1 cellular context compared by ENCODE assay signal in the genomic region with DNA sequence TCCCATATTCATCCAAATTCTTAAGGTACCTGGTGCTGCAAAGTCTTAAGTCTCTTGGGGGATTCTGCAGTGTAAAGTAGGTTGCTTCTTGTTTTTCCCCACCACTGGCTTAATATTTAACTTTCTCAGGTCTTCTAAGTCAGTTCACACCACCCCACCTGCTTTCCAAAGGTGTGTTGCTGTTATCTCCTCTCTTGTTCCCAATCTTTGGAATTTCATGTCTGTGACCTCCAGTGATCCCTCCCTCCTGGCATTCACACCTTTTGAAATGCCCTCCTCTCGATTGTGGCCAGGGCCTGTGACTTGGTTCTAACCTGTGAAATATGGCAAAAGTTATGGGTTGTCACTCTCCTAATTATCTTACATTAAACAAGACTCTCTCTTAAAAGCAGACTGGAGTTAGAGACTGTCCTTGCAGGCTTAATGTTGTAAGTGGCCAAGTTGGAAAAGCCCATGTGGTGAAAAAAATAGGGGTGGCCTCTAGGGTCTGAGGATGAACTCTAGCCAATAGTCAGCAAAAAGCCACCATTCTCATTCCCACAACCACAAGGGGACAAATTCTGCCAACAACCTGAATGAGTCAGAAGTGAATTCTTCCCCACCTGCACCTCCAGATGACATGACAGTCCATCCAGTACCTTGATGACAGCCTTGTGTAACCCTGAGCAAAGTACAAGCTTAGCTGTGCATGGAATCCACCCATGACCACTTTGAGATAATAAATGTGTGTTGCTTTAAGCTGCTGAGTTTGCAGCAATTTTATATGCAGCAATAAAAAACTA.
TF ChIP-seq lines count a peak whose summit lies in the region.

No MANE protein-coding gene starts in this region.

TF ChIP-seq in HepG2, 621 proteins besides CTCF, POLR2A, EP300 and RAD21:
- TF ChIP-seq, protein P1, sequence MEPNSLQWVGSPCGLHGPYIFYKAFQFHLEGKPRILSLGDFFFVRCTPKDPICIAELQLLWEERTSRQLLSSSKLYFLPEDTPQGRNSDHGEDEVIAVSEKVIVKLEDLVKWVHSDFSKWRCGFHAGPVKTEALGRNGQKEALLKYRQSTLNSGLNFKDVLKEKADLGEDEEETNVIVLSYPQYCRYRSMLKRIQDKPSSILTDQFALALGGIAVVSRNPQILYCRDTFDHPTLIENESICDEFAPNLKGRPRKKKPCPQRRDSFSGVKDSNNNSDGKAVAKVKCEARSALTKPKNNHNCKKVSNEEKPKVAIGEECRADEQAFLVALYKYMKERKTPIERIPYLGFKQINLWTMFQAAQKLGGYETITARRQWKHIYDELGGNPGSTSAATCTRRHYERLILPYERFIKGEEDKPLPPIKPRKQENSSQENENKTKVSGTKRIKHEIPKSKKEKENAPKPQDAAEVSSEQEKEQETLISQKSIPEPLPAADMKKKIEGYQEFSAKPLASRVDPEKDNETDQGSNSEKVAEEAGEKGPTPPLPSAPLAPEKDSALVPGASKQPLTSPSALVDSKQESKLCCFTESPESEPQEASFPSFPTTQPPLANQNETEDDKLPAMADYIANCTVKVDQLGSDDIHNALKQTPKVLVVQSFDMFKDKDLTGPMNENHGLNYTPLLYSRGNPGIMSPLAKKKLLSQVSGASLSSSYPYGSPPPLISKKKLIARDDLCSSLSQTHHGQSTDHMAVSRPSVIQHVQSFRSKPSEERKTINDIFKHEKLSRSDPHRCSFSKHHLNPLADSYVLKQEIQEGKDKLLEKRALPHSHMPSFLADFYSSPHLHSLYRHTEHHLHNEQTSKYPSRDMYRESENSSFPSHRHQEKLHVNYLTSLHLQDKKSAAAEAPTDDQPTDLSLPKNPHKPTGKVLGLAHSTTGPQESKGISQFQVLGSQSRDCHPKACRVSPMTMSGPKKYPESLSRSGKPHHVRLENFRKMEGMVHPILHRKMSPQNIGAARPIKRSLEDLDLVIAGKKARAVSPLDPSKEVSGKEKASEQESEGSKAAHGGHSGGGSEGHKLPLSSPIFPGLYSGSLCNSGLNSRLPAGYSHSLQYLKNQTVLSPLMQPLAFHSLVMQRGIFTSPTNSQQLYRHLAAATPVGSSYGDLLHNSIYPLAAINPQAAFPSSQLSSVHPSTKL (CRISPR knock-in tag; IDR thresholded peaks at IDR 0.05), result 0 out of 2 replicates have a peak, but pooled peaks have one; percentile 33
- TF ChIP-seq ZFP37 (CRISPR knock-in tag; IDR thresholded peaks at IDR 0.05; ENCODE audit: borderline replicate concordance), result no peak
- TF ChIP-seq FOSL2 (CRISPR knock-in tag; IDR thresholded peaks at IDR 0.05), result peak; percentile 74
- 0 out of 2 replicates have a peak, but pooled peaks have one; percentile 13 for TF ChIP-seq HMG20A (CRISPR knock-in tag; IDR thresholded peaks at IDR 0.05; ENCODE audit: borderline replicate concordance)
- TF ChIP-seq, protein P2, sequence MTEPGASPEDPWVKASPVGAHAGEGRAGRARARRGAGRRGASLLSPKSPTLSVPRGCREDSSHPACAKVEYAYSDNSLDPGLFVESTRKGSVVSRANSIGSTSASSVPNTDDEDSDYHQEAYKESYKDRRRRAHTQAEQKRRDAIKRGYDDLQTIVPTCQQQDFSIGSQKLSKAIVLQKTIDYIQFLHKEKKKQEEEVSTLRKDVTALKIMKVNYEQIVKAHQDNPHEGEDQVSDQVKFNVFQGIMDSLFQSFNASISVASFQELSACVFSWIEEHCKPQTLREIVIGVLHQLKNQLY (CRISPR knock-in tag; IDR thresholded peaks at IDR 0.05), result 0 out of 2 replicates have a peak, but pooled peaks have one; percentile 22
- TF ChIP-seq FOXA3 (CRISPR knock-in tag; IDR thresholded peaks at IDR 0.05), result 0 out of 2 replicates have a peak, but pooled peaks have one; percentile 14
- peak; percentile 31; the same call in 1 of the 2 replicates for TF ChIP-seq GATAD2A (CRISPR knock-in tag; IDR thresholded peaks at IDR 0.05)
- TF ChIP-seq TEAD3 (CRISPR knock-in tag; optimal IDR thresholded peaks at IDR 0.05; ENCODE audit: borderline replicate concordance), result peak; percentile 43
- no peak for TF ChIP-seq SMC3 (IDR thresholded peaks at IDR 0.05; ENCODE audit: low read length)
- TF ChIP-seq RARA (CRISPR knock-in tag; IDR thresholded peaks at IDR 0.05), result peak; percentile 23; the same call in 1 of the 2 replicates
- peak; percentile 89 for TF ChIP-seq ZNF644 (CRISPR knock-in tag; IDR thresholded peaks at IDR 0.05; ENCODE audit: low read depth)
- TF ChIP-seq ZNF557 (CRISPR knock-in tag; IDR thresholded peaks at IDR 0.05), result no peak
- TF ChIP-seq IRF2 (CRISPR knock-in tag; IDR thresholded peaks at IDR 0.05), result no peak
- peak; percentile 39; the same call in 1 of the 2 replicates for TF ChIP-seq HNF4G (IDR thresholded peaks at IDR 0.05; ENCODE audit: borderline replicate concordance, low read depth, low read length)
- no peak for TF ChIP-seq HNF4G (CRISPR knock-in tag; IDR thresholded peaks at IDR 0.05; ENCODE audit: borderline replicate concordance, low read depth)
- TF ChIP-seq PTBP1 (IDR thresholded peaks at IDR 0.05; ENCODE audit: low read depth, low read length, poor library complexity, severe bottlenecking), result no peak
- TF ChIP-seq, protein P3, sequence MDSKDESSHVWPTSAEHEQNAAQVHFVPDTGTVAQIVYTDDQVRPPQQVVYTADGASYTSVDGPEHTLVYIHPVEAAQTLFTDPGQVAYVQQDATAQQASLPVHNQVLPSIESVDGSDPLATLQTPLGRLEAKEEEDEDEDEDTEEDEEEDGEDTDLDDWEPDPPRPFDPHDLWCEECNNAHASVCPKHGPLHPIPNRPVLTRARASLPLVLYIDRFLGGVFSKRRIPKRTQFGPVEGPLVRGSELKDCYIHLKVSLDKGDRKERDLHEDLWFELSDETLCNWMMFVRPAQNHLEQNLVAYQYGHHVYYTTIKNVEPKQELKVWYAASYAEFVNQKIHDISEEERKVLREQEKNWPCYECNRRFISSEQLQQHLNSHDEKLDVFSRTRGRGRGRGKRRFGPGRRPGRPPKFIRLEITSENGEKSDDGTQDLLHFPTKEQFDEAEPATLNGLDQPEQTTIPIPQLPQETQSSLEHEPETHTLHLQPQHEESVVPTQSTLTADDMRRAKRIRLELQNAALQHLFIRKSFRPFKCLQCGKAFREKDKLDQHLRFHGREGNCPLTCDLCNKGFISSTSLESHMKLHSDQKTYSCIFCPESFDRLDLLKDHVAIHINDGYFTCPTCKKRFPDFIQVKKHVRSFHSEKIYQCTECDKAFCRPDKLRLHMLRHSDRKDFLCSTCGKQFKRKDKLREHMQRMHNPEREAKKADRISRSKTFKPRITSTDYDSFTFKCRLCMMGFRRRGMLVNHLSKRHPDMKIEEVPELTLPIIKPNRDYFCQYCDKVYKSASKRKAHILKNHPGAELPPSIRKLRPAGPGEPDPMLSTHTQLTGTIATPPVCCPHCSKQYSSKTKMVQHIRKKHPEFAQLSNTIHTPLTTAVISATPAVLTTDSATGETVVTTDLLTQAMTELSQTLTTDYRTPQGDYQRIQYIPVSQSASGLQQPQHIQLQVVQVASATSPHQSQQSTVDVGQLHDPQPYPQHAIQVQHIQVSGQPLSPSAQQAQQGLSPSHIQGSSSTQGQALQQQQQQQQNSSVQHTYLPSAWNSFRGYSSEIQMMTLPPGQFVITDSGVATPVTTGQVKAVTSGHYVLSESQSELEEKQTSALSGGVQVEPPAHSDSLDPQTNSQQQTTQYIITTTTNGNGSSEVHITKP (CRISPR knock-in tag; IDR thresholded peaks at IDR 0.05; ENCODE audit: low read depth), result peak; percentile 79
- peak; percentile 71 for TF ChIP-seq HNF4A (CRISPR knock-in tag; IDR thresholded peaks at IDR 0.05)
- peak; percentile 28; the same call in 1 of the 2 replicates for TF ChIP-seq MAFF (IDR thresholded peaks at IDR 0.05; ENCODE audit: low read depth, low read length)
